ENCODE assay signal across 12 cellular contexts in the genomic region with DNA sequence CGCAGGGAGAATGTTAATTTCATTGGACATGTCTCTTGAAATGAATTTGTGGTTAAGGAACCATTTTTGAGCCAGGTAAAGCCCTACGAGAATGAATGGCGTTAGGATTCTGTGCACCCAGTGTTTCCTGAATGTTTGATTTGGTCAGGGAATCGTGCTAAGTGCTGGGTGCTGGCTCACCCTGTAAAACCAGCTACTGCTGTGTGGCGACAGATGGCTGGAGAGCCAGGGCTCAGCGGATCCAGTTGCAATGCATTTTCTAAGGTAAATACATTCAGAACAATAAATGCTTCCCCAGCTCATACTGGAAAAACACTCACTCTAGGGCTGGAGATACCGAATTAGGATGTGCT.
"Had no signal": no experiment of that assay in that cellular context is flagged by ENCODE, and none has a peak within 500 bp of the region (broad histone marks: within the 10 kb centered on the region; RNA-seq: fewer than 3 reads in every experiment).

No MANE protein-coding gene starts in this region.

- ATAC-seq: activated T-helper 17 cell treated with anti-CD3 and anti-CD28 coated beads, Interleukin-2, amount 50 U/mL, for 72 hours; left lobe of liver had no signal

- DNase-seq: activated CD4-positive, alpha-beta memory T cell treated with anti-CD3 and anti-CD28 coated beads, Interleukin-2, amount 10 ng/mL, durations not matched to agents 7 days and 5 days; activated naive CD4-positive, alpha-beta T cell treated with anti-CD3 and anti-CD28 coated beads, Interleukin-2, amount 50 U/mL, for 16 hours; central memory CD4-positive, alpha-beta T cell; effector memory CD4-positive, alpha-beta T cell; heart left ventricle; mammary epithelial cell; stimulated activated CD4-positive, alpha-beta T cell treated with anti-CD3 and anti-CD28 coated beads, Interleukin-15, amount 100 ng/mL, for 24 hours; stimulated activated CD4-positive, alpha-beta T cell treated with anti-CD3 and anti-CD28 coated beads, Interleukin-4, amount 100 ng/mL, for 24 hours; stimulated activated naive CD8-positive, alpha-beta T cell treated with anti-CD3 and anti-CD28 coated beads, Interleukin-15, amount 100 ng/mL, for 72 hours; testis had no signal
